Comparison of ENCODE assay signal across 11 cellular contexts in the genomic region with DNA sequence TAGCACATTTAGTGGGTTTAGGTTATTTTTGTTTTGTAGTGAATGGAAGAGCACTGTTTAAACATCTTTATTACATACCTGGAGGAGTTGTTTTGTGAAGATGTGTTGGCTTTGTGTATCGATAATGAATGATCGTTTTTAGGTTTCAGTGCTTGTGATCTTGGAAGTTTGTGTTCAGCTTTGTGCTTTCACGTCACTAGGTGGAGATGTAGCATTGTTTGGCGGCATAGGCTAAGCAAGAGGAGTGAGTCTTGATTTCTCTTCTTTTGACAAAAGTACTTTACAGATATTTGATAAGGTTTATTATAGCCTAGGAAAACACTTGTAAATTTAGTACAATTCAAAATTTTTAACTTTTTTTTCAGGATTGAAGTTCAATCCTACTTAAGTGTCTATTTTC. TPM values are rescaled to one million over a fixed set of nuclear protein-coding genes. Genes with fewer than 3 reads are reported as not detected.
DNase-seq lines count a peak whose midpoint lies in the region; ATAC-seq, FAIRE-seq and TF ChIP-seq lines count a peak whose summit lies in the region.
"Had no signal": no experiment of that assay in that cellular context is flagged by ENCODE, and none has a peak within 500 bp of the region (broad histone marks: within the 10 kb centered on the region; RNA-seq: fewer than 3 reads in every experiment).

No MANE protein-coding gene starts in this region.

- no peaks in the 10 kb centered on the region for H3K9me3 Mint-ChIP-seq in T-helper 2 cell treated with Interferon-gamma antibody and Interleukin-4, amounts not matched to agents 5 μg/mL and 100 μg/mL, for 36 hours

- peaks cover 19% of the 10 kb centered on the region for H3K36me3 Mint-ChIP-seq in T-helper 2 cell treated with Interferon-gamma antibody and Interleukin-4, amounts not matched to agents 5 μg/mL and 100 μg/mL, for 36 hours (ENCODE audit: low read depth)

- DNase-seq in GM18507 (ENCODE audit: extremely low spot score, insufficient read length, low read depth), result no peak
- DNase-seq in T-helper 2 cell treated with Interferon-gamma antibody and Interleukin-4, amounts not matched to agents 5 μg/mL and 100 μg/mL, for 36 hours (ENCODE audit: low spot score), result no peak
- DNase-seq in foreskin keratinocyte, result no peak
- DNase-seq in stimulated activated CD8-positive, alpha-beta memory T cell treated with anti-CD3 and anti-CD28 coated beads, Interleukin-4, amount 100 ng/mL, for 48 hours, result no peak
- no peak for DNase-seq in NCI-H2196 (lab: John Stamatoyannopoulos, UW; ENCODE audit: unreplicated experiment)
- DNase-seq in SKM-1 (lab: John Stamatoyannopoulos, UW; ENCODE audit: unreplicated experiment), result no peak
- DNase-seq: DMS153, NCI-H2029 had no signal

- no peaks in the 10 kb centered on the region for H3K27me3 ChIP-seq in foreskin keratinocyte

- no peaks in the 10 kb centered on the region for H3K27me3 Mint-ChIP-seq in T-helper 2 cell treated with Interferon-gamma antibody and Interleukin-4, amounts not matched to agents 5 μg/mL and 100 μg/mL, for 36 hours (ENCODE audit: low read depth)

- H3K27ac ChIP-seq in 22Rv1 (no peak overlapping the region), foreskin keratinocyte (no peak overlapping the region)

- H3K4me1 ChIP-seq in foreskin keratinocyte, result no peaks in the 10 kb centered on the region

- TF ChIP-seq CTCF in 22Rv1 (IDR thresholded peaks at IDR 0.05), result peak; percentile 36
- peak; percentile 28 for TF ChIP-seq CTCF in foreskin keratinocyte (conservative IDR thresholded peaks at IDR 0.05)

- no peak for ATAC-seq in foreskin keratinocyte
- ATAC-seq in HG03097 (IDR thresholded peaks at IDR 0.05; ENCODE audit: low FRiP score, unreplicated experiment), result no peak
- ATAC-seq: sciatic nerve had no signal

- peak; percentile 35 for FAIRE-seq in GM18507 (lab: Jason Lieb, UNC)

- no peak overlapping the region for H3K4me3 Mint-ChIP-seq in T-helper 2 cell treated with Interferon-gamma antibody and Interleukin-4, amounts not matched to agents 5 μg/mL and 100 μg/mL, for 36 hours

- H3K27ac Mint-ChIP-seq in T-helper 2 cell treated with Interferon-gamma antibody and Interleukin-4, amounts not matched to agents 5 μg/mL and 100 μg/mL, for 36 hours, result peak overlapping the region; percentile 36

- H3K4me1 Mint-ChIP-seq in T-helper 2 cell treated with Interferon-gamma antibody and Interleukin-4, amounts not matched to agents 5 μg/mL and 100 μg/mL, for 36 hours (ENCODE audit: low read depth), result peaks cover 14% of the 10 kb centered on the region

RNA-seq across cellular contexts. Expression of gene PDK3, which starts 50.4 kb away (rescaled TPM):
- total RNA-seq in foreskin keratinocyte, result 7.9 and 8.6 TPM in 2 replicates
- polyA plus RNA-seq in foreskin keratinocyte, result 4.3 TPM in 2 replicates
